ENCODE assay signal across 8 cellular contexts in genomic region chr11:67382481-67383136, GRCh38. TPM values are rescaled to one million over a fixed set of nuclear protein-coding genes. Genes with fewer than 3 reads are reported as not detected.
DNase-seq lines count a peak whose midpoint lies in the region; ATAC-seq and TF ChIP-seq lines count a peak whose summit lies in the region.

No MANE protein-coding gene starts in this region.

- peaks cover 6% of the 10 kb centered on the region for H3K27me3 ChIP-seq in HAP-1 (ENCODE audit: low read depth)

- H3K27ac ChIP-seq in coronary artery, result no peak overlapping the region

- H3K4me3 Mint-ChIP-seq in activated CD4-positive, alpha-beta T cell treated with anti-CD3 and anti-CD28 coated beads, Interleukin-2, amount 10 ng/mL, durations not matched to agents 24 days and 14 days, result no peak overlapping the region

- ATAC-seq in GM21717 (IDR thresholded peaks at IDR 0.05; ENCODE audit: unreplicated experiment), result no peak

- H3K9me3 Mint-ChIP-seq in activated CD4-positive, alpha-beta T cell treated with anti-CD3 and anti-CD28 coated beads, Interleukin-2, amount 10 ng/mL, durations not matched to agents 24 days and 14 days, result no peaks in the 10 kb centered on the region

- TF ChIP-seq CTCF in coronary artery (IDR thresholded peaks at IDR 0.05), result peak; percentile 98
- TF ChIP-seq CTCF in lower leg skin (IDR thresholded peaks at IDR 0.05), result peak in 1 of 3 donors; percentile 95

- intact Hi-C loops in activated CD4-positive, alpha-beta T cell treated with anti-CD3 and anti-CD28 coated beads, Interleukin-2, amount 10 ng/mL, durations not matched to agents 24 days and 14 days (cut with micrococcal nuclease), result loop anchor here (1.0 to 2.0 kb wide), 4 partner anchors 25 to 302 kb away; partner anchors contain the start of gene POLD4
- intact Hi-C loops in lower leg skin (cut with DNase I; ENCODE audit: low total_unique reads), result loop anchor here (2.0 kb wide), 1 partner anchor 32 kb away; no protein-coding TSS in a partner anchor

- H3K36me3 Mint-ChIP-seq in activated CD4-positive, alpha-beta T cell treated with anti-CD3 and anti-CD28 coated beads, Interleukin-2, amount 10 ng/mL, durations not matched to agents 24 days and 14 days (ENCODE audit: low read depth), result no peaks in the 10 kb centered on the region

- no peak for TF ChIP-seq POLR2A in lower leg skin (IDR thresholded peaks at IDR 0.05)

- DNase-seq in COLO668 (lab: John Stamatoyannopoulos, UW; ENCODE audit: unreplicated experiment) (peak; percentile 65), HAP-1 (ENCODE audit: low spot score in 2 of 2) (peak; percentile 60 to 86), NCI-H510A (lab: John Stamatoyannopoulos, UW) (peak; percentile 43), coronary artery (ENCODE audit: low spot score) (no peak), lower leg skin (ENCODE audit: low spot score in 2 of 2) (peak; percentile 80 to 97)
- peak; percentile 95 for DNase-seq in activated CD4-positive, alpha-beta T cell treated with anti-CD3 and anti-CD28 coated beads, Interleukin-2, amount 10 ng/mL, durations not matched to agents 24 days and 14 days
- peak; percentile 45 for DNase-seq in stimulated activated CD8-positive, alpha-beta memory T cell treated with anti-CD3 and anti-CD28 coated beads, Interleukin-12 subunit alpha, Interleukin-12 subunit beta, amount 100 ng/mL, for 24 hours (ENCODE audit: extremely low read depth)

- H3K27me3 Mint-ChIP-seq in activated CD4-positive, alpha-beta T cell treated with anti-CD3 and anti-CD28 coated beads, Interleukin-2, amount 10 ng/mL, durations not matched to agents 24 days and 14 days, result peaks cover 23% of the 10 kb centered on the region

- WGBS in lower leg skin, 2 donors, result 25 to 26% methylated on average over 12 of the region's 12 CpGs

- peaks cover 2% of the 10 kb centered on the region for H3K4me1 Mint-ChIP-seq in activated CD4-positive, alpha-beta T cell treated with anti-CD3 and anti-CD28 coated beads, Interleukin-2, amount 10 ng/mL, durations not matched to agents 24 days and 14 days

- H3K36me3 ChIP-seq in HAP-1 (replicated peaks), result no peaks in the 10 kb centered on the region

- H3K4me3 ChIP-seq in HAP-1, result no peak overlapping the region
- no peak overlapping the region for H3K4me3 ChIP-seq in coronary artery
- no peak overlapping the region for H3K4me3 ChIP-seq in lower leg skin (ENCODE audit: low read depth, poor library complexity, severe bottlenecking)

- no peaks in the 10 kb centered on the region for H3K9me3 ChIP-seq in HAP-1

- in situ Hi-C loops in HAP-1 (cut with MboI; ENCODE audit: low sequenced_read_pairs), result loop anchor here (5.0 kb wide), 1 partner anchor 120 kb away; no protein-coding TSS in a partner anchor

- H3K27ac Mint-ChIP-seq in activated CD4-positive, alpha-beta T cell treated with anti-CD3 and anti-CD28 coated beads, Interleukin-2, amount 10 ng/mL, durations not matched to agents 24 days and 14 days, result no peak overlapping the region

- H3K4me1 ChIP-seq in HAP-1, result no peaks in the 10 kb centered on the region

RNA-seq across cellular contexts. Expression of gene RAD9A, which starts 9.2 kb away (rescaled TPM):
- total RNA-seq in activated CD4-positive, alpha-beta T cell treated with anti-CD3 and anti-CD28 coated beads, Interleukin-2, amount 10 ng/mL, durations not matched to agents 24 days and 14 days, result 31.6 and 34.3 TPM in 2 replicates
- 10 to 100 TPM; 24.9 to 28.5 (median 27.2) TPM for total RNA-seq in lower leg skin

RNA-seq across cellular contexts. Expression of gene CLCF1, which starts 9.2 kb away (rescaled TPM):
- 0.63 and 0.66 TPM in 2 replicates for total RNA-seq in activated CD4-positive, alpha-beta T cell treated with anti-CD3 and anti-CD28 coated beads, Interleukin-2, amount 10 ng/mL, durations not matched to agents 24 days and 14 days
- 1 to 10 TPM; 2.2 to 3.3 (median 2.5) TPM for total RNA-seq in lower leg skin

RNA-seq across cellular contexts. Expression of gene PPP1CA, which starts 19.0 kb away (rescaled TPM):
- total RNA-seq in activated CD4-positive, alpha-beta T cell treated with anti-CD3 and anti-CD28 coated beads, Interleukin-2, amount 10 ng/mL, durations not matched to agents 24 days and 14 days, result 251 and 252 TPM in 2 replicates
- 100 to 1,000 TPM; 101 to 160 (median 143) TPM for total RNA-seq in lower leg skin

RNA-seq across cellular contexts. Expression of gene TBC1D10C, which starts 21.3 kb away (rescaled TPM):
- total RNA-seq in activated CD4-positive, alpha-beta T cell treated with anti-CD3 and anti-CD28 coated beads, Interleukin-2, amount 10 ng/mL, durations not matched to agents 24 days and 14 days, result 115 and 119 TPM in 2 replicates
- total RNA-seq in lower leg skin, result 1 to 10 TPM in 2 of 4 donors, under 1 TPM in 2; 0.71 to 1.3 (median 0.97) TPM

RNA-seq across cellular contexts. Expression of gene POLD4, which starts 29.3 kb away (rescaled TPM):
- 36.0 and 36.4 TPM in 2 replicates for total RNA-seq in activated CD4-positive, alpha-beta T cell treated with anti-CD3 and anti-CD28 coated beads, Interleukin-2, amount 10 ng/mL, durations not matched to agents 24 days and 14 days
- 100 to 1,000 TPM in 1 of 4 donors, 10 to 100 TPM in 3; 82.3 to 126 (median 86.4) TPM for total RNA-seq in lower leg skin
